In genomic region chr3:99938270-99938955, GRCh38 we compare ENCODE assay signal across 11 cellular contexts.
DNase-seq lines count a peak whose midpoint lies in the region; ATAC-seq and TF ChIP-seq lines count a peak whose summit lies in the region.
"Had no signal": no experiment of that assay in that cellular context is flagged by ENCODE, and none has a peak within 500 bp of the region (broad histone marks: within the 10 kb centered on the region; RNA-seq: fewer than 3 reads in every experiment).

No MANE protein-coding gene starts in this region.

- CTCF ChIA-PET in activated CD8-positive, alpha-beta T cell treated with anti-CD3 and anti-CD28 coated beads for 36 hours (lab: Charles Lee), result interaction anchor here (1.0 kb wide), 1 partner anchor 106 kb away, joined by 3 read pairs; no protein-coding TSS in a partner anchor
- CTCF ChIA-PET in activated CD8-positive, alpha-beta T cell treated with anti-CD3 and anti-CD28 coated beads, Interleukin-2, amount 10 ng/mL, durations not matched to agents 7 days and 5 days (lab: Charles Lee), result interaction anchor here (1.7 kb wide), 1 partner anchor 106 kb away, joined by 5 read pairs; no protein-coding TSS in a partner anchor
- CTCF ChIA-PET in PC-9 (lab: Charles Lee), result no interaction called here

- H3K9me3 ChIP-seq in fibroblast of lung (ENCODE audit: control insufficient read depth, insufficient read depth, low read depth, low read length) (no peaks in the 10 kb centered on the region), tibial artery (no peaks in the 10 kb centered on the region), PC-9 (ENCODE audit: insufficient read depth, low read depth) (no peaks in the 10 kb centered on the region)
- H3K9me3 ChIP-seq: SJCRH30 had no signal

- H3K4me1 ChIP-seq in fibroblast of lung (ENCODE audit: control insufficient read depth, extremely low read depth, insufficient read depth, low read length), result peaks cover 9% of the 10 kb centered on the region
- peaks cover 0 to 87% (median 39%) of the 10 kb centered on the region in 4 donors for H3K4me1 ChIP-seq in tibial artery
- peaks cover 20% of the 10 kb centered on the region for H3K4me1 ChIP-seq in PC-9 (replicated peaks; ENCODE audit: insufficient read depth)
- H3K4me1 ChIP-seq: SJCRH30 had no signal

- ATAC-seq in activated CD8-positive, alpha-beta T cell treated with anti-CD3 and anti-CD28 coated beads for 36 hours, result no peak
- no peak for ATAC-seq in activated CD8-positive, alpha-beta T cell treated with anti-CD3 and anti-CD28 coated beads, Interleukin-2, amount 10 ng/mL, durations not matched to agents 7 days and 5 days

- H3K27ac ChIP-seq in fibroblast of lung (ENCODE audit: insufficient read depth, low read length) (peak overlapping the region; percentile 41), tibial artery (peak overlapping the region; percentile 73 to 77), PC-9 (no peak overlapping the region)
- H3K27ac ChIP-seq: HL-60, SJCRH30 had no signal

- peaks cover 6% of the 10 kb centered on the region for H3K36me3 Mint-ChIP-seq in activated CD8-positive, alpha-beta T cell treated with anti-CD3 and anti-CD28 coated beads for 36 hours (ENCODE audit: low read depth)
- no peaks in the 10 kb centered on the region for H3K36me3 Mint-ChIP-seq in activated CD8-positive, alpha-beta T cell treated with anti-CD3 and anti-CD28 coated beads, Interleukin-2, amount 10 ng/mL, durations not matched to agents 7 days and 5 days (ENCODE audit: low read depth)

- intact Hi-C loops in activated CD8-positive, alpha-beta T cell treated with anti-CD3 and anti-CD28 coated beads for 36 hours (cut with micrococcal nuclease), result no loop called here
- intact Hi-C loops in tibial artery (cut with DNase I; ENCODE audit: low total_unique reads) (no loop called here), PC-9 (cut with micrococcal nuclease; ENCODE audit: unreplicated experiment) (no loop called here)

- TF ChIP-seq CTCF in activated CD8-positive, alpha-beta T cell treated with anti-CD3 and anti-CD28 coated beads for 36 hours (IDR thresholded peaks at IDR 0.05), result no peak
- no peak for TF ChIP-seq CTCF in fibroblast of lung (conservative IDR thresholded peaks at IDR 0.05 in 1 of 2, IDR thresholded peaks at IDR 0.05 in 1 of 2; ENCODE audit: low read depth in 1 of 2, low read length in 2 of 2)
- no peak for TF ChIP-seq CTCF in tibial artery (IDR thresholded peaks at IDR 0.05)
- TF ChIP-seq CTCF in PC-9 (conservative IDR thresholded peaks at IDR 0.05), result no peak

- H3K27ac Mint-ChIP-seq in activated CD8-positive, alpha-beta T cell treated with anti-CD3 and anti-CD28 coated beads for 36 hours, result peak overlapping the region; percentile 7
- no peak overlapping the region for H3K27ac Mint-ChIP-seq in activated CD8-positive, alpha-beta T cell treated with anti-CD3 and anti-CD28 coated beads, Interleukin-2, amount 10 ng/mL, durations not matched to agents 7 days and 5 days

- H3K4me2 ChIP-seq in fibroblast of lung (ENCODE audit: extremely low read depth, insufficient read depth, low read length) (peak overlapping the region; percentile 60), PC-9 (no peak overlapping the region)

- POLR2A ChIA-PET in activated CD8-positive, alpha-beta T cell treated with anti-CD3 and anti-CD28 coated beads for 36 hours (lab: Charles Lee), result interaction anchor here (0.7 kb wide), 1 partner anchor 168 kb away, joined by 3 read pairs; no protein-coding TSS in a partner anchor
- POLR2A ChIA-PET in activated CD8-positive, alpha-beta T cell treated with anti-CD3 and anti-CD28 coated beads, Interleukin-2, amount 10 ng/mL, durations not matched to agents 7 days and 5 days (lab: Charles Lee), result no interaction called here
- POLR2A ChIA-PET in PC-9 (lab: Charles Lee; ENCODE audit: unreplicated experiment), result interaction anchor here (0.6 kb wide), 1 partner anchor 9 kb away, joined by 4 read pairs; no protein-coding TSS in a partner anchor

- DNase-seq in activated CD8-positive, alpha-beta T cell treated with anti-CD3 and anti-CD28 coated beads for 36 hours, result no peak
- DNase-seq in activated CD8-positive, alpha-beta T cell treated with anti-CD3 and anti-CD28 coated beads, Interleukin-2, amount 10 ng/mL, durations not matched to agents 7 days and 5 days, result no peak
- DNase-seq in LHCN-M2 (ENCODE audit: low read depth) (peak; percentile 54), fibroblast of lung (ENCODE audit: low read depth in 2 of 2) (peak; percentile 59 to 78), tibial artery (no peak), NCI-H1092 treated with DMSO at 0.1 percent for 48 hours (lab: John Stamatoyannopoulos, UW) (no peak), PC-9 (no peak), NCI-H82 treated with DMSO at 0.1 percent for 48 hours (lab: John Stamatoyannopoulos, UW; ENCODE audit: unreplicated experiment) (no peak)
- DNase-seq: NCI-H2029 treated with DMSO at 0.1 percent for 48 hours, SJCRH30 had no signal

- H3F3A ChIP-seq in PC-9 (ENCODE audit: insufficient read depth, low read depth), result no peaks in the 10 kb centered on the region

- no peaks in the 10 kb centered on the region for H3K27me3 ChIP-seq in fibroblast of lung (ENCODE audit: control insufficient read depth, insufficient read depth, low read length)
- no peaks in the 10 kb centered on the region for H3K27me3 ChIP-seq in tibial artery
- H3K27me3 ChIP-seq in PC-9 (ENCODE audit: insufficient read depth, low read depth), result no peaks in the 10 kb centered on the region
- H3K27me3 ChIP-seq: SJCRH30 had no signal

- H3K79me2 ChIP-seq in fibroblast of lung (ENCODE audit: control insufficient read depth, insufficient read depth, low read length), result no peaks in the 10 kb centered on the region
- H3K79me2 ChIP-seq in PC-9 (ENCODE audit: low read depth), result no peaks in the 10 kb centered on the region

- H3K4me1 Mint-ChIP-seq in activated CD8-positive, alpha-beta T cell treated with anti-CD3 and anti-CD28 coated beads for 36 hours (ENCODE audit: low read depth), result peaks cover 32% of the 10 kb centered on the region
- H3K4me1 Mint-ChIP-seq in activated CD8-positive, alpha-beta T cell treated with anti-CD3 and anti-CD28 coated beads, Interleukin-2, amount 10 ng/mL, durations not matched to agents 7 days and 5 days (ENCODE audit: low read depth), result peaks cover 8% of the 10 kb centered on the region

- no peaks in the 10 kb centered on the region for H3K36me3 ChIP-seq in fibroblast of lung (ENCODE audit: control insufficient read depth, insufficient read depth, low read length)
- H3K36me3 ChIP-seq in tibial artery, result no peaks in the 10 kb centered on the region
- H3K36me3 ChIP-seq in PC-9 (ENCODE audit: low read depth), result no peaks in the 10 kb centered on the region; the same call in 1 of the 2 replicates
- H3K36me3 ChIP-seq: SJCRH30 had no signal

- no peaks in the 10 kb centered on the region for H3K27me3 Mint-ChIP-seq in activated CD8-positive, alpha-beta T cell treated with anti-CD3 and anti-CD28 coated beads for 36 hours
- H3K27me3 Mint-ChIP-seq in activated CD8-positive, alpha-beta T cell treated with anti-CD3 and anti-CD28 coated beads, Interleukin-2, amount 10 ng/mL, durations not matched to agents 7 days and 5 days (ENCODE audit: low read depth), result no peaks in the 10 kb centered on the region

- H3K4me3 ChIP-seq in fibroblast of lung (replicated peaks in 1 of 4; ENCODE audit: control extremely low read depth in 1 of 4, insufficient read depth in 1 of 4, low read depth in 3 of 4, low read length in 4 of 4) (no peak overlapping the region), tibial artery (peak overlapping the region in 1 of 2 donors; percentile 3), PC-9 (no peak overlapping the region)
- H3K4me3 ChIP-seq: SJCRH30 had no signal

- no peaks in the 10 kb centered on the region for H3K9me3 Mint-ChIP-seq in activated CD8-positive, alpha-beta T cell treated with anti-CD3 and anti-CD28 coated beads for 36 hours
- no peaks in the 10 kb centered on the region for H3K9me3 Mint-ChIP-seq in activated CD8-positive, alpha-beta T cell treated with anti-CD3 and anti-CD28 coated beads, Interleukin-2, amount 10 ng/mL, durations not matched to agents 7 days and 5 days (ENCODE audit: insufficient read depth)

- no peak overlapping the region for H3K9ac ChIP-seq in fibroblast of lung (ENCODE audit: insufficient read depth, low read length)

- BruUV-seq in PC-9 (replicated peaks; lab: Mats Ljungman, UMichigan), result no TSS peak

- no peaks in the 10 kb centered on the region for H3K9me2 ChIP-seq in PC-9 (ENCODE audit: insufficient read depth)

- no peak overlapping the region for H3K4me3 Mint-ChIP-seq in activated CD8-positive, alpha-beta T cell treated with anti-CD3 and anti-CD28 coated beads for 36 hours
- no peak overlapping the region for H3K4me3 Mint-ChIP-seq in activated CD8-positive, alpha-beta T cell treated with anti-CD3 and anti-CD28 coated beads, Interleukin-2, amount 10 ng/mL, durations not matched to agents 7 days and 5 days

- H2AFZ ChIP-seq in fibroblast of lung (ENCODE audit: low read length) (peak overlapping the region; percentile 0), PC-9 (no peak overlapping the region)

- H4K20me1 ChIP-seq in fibroblast of lung (ENCODE audit: control insufficient read depth, extremely low read depth, insufficient read depth, low read length), result no peaks in the 10 kb centered on the region
- no peaks in the 10 kb centered on the region for H4K20me1 ChIP-seq in PC-9 (ENCODE audit: insufficient read depth)

Comparison
In these comparisons a context has a peak if more than half of its experiments do, and no peak if none do; other contexts are left out.
1. DNase-seq: peak in LHCN-M2 (single experiment) and fibroblast of lung (2 of 2); none in activated CD8-positive, alpha-beta T cell treated with anti-CD3 and anti-CD28 coated beads for 36 hours (single experiment), activated CD8-positive, alpha-beta T cell treated with anti-CD3 and anti-CD28 coated beads, Interleukin-2, amount 10 ng/mL, durations not matched to agents 7 days and 5 days (single experiment), tibial artery (0 of 2), NCI-H1092 treated with DMSO at 0.1 percent for 48 hours (single experiment), PC-9 (0 of 2) and NCI-H82 treated with DMSO at 0.1 percent for 48 hours (single experiment).